ENCODE assay signal across 1 cellular context in genomic region chr14:68442828-68443460, GRCh38.
TF ChIP-seq lines count a peak whose summit lies in the region.

No MANE protein-coding gene starts in this region.

TF ChIP-seq in GM23338, 12 proteins besides CTCF, POLR2A, EP300 and RAD21 (continued from another document):
- TF ChIP-seq, protein P1, sequence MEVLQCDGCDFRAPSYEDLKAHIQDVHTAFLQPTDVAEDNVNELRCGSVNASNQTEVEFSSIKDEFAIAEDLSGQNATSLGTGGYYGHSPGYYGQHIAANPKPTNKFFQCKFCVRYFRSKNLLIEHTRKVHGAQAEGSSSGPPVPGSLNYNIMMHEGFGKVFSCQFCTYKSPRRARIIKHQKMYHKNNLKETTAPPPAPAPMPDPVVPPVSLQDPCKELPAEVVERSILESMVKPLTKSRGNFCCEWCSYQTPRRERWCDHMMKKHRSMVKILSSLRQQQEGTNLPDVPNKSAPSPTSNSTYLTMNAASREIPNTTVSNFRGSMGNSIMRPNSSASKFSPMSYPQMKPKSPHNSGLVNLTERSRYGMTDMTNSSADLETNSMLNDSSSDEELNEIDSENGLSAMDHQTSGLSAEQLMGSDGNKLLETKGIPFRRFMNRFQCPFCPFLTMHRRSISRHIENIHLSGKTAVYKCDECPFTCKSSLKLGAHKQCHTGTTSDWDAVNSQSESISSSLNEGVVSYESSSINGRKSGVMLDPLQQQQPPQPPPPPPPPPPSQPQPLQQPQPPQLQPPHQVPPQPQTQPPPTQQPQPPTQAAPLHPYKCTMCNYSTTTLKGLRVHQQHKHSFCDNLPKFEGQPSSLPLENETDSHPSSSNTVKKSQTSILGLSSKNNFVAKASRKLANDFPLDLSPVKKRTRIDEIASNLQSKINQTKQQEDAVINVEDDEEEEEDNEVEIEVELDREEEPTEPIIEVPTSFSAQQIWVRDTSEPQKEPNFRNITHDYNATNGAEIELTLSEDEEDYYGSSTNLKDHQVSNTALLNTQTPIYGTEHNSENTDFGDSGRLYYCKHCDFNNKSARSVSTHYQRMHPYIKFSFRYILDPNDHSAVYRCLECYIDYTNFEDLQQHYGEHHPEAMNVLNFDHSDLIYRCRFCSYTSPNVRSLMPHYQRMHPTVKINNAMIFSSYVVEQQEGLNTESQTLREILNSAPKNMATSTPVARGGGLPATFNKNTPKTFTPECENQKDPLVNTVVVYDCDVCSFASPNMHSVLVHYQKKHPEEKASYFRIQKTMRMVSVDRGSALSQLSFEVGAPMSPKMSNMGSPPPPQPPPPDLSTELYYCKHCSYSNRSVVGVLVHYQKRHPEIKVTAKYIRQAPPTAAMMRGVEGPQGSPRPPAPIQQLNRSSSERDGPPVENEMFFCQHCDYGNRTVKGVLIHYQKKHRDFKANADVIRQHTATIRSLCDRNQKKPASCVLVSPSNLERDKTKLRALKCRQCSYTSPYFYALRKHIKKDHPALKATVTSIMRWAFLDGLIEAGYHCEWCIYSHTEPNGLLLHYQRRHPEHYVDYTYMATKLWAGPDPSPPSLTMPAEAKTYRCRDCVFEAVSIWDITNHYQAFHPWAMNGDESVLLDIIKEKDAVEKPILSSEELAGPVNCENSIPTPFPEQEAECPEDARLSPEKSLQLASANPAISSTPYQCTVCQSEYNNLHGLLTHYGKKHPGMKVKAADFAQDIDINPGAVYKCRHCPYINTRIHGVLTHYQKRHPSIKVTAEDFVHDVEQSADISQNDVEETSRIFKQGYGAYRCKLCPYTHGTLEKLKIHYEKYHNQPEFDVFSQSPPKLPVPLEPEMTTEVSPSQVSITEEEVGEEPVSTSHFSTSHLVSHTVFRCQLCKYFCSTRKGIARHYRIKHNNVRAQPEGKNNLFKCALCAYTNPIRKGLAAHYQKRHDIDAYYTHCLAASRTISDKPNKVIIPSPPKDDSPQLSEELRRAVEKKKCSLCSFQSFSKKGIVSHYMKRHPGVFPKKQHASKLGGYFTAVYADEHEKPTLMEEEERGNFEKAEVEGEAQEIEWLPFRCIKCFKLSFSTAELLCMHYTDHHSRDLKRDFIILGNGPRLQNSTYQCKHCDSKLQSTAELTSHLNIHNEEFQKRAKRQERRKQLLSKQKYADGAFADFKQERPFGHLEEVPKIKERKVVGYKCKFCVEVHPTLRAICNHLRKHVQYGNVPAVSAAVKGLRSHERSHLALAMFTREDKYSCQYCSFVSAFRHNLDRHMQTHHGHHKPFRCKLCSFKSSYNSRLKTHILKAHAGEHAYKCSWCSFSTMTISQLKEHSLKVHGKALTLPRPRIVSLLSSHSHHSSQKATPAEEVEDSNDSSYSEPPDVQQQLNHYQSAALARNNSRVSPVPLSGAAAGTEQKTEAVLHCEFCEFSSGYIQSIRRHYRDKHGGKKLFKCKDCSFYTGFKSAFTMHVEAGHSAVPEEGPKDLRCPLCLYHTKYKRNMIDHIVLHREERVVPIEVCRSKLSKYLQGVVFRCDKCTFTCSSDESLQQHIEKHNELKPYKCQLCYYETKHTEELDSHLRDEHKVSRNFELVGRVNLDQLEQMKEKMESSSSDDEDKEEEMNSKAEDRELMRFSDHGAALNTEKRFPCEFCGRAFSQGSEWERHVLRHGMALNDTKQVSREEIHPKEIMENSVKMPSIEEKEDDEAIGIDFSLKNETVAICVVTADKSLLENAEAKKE (CRISPR knock-in tag; IDR thresholded peaks at IDR 0.05), result no peak
- no peak for TF ChIP-seq ZNF331 (CRISPR knock-in tag; IDR thresholded peaks at IDR 0.05; ENCODE audit: low read depth)
- no peak for TF ChIP-seq EZH2phosphoT487 (IDR thresholded peaks at IDR 0.05; ENCODE audit: unreplicated experiment)
- no peak for TF ChIP-seq EZH2 (IDR thresholded peaks at IDR 0.05; ENCODE audit: low read depth, unreplicated experiment)
- no peak for TF ChIP-seq JUNB (IDR thresholded peaks at IDR 0.05; ENCODE audit: unreplicated experiment)
